18 cellular contexts compared by ENCODE assay signal in the genomic region with DNA sequence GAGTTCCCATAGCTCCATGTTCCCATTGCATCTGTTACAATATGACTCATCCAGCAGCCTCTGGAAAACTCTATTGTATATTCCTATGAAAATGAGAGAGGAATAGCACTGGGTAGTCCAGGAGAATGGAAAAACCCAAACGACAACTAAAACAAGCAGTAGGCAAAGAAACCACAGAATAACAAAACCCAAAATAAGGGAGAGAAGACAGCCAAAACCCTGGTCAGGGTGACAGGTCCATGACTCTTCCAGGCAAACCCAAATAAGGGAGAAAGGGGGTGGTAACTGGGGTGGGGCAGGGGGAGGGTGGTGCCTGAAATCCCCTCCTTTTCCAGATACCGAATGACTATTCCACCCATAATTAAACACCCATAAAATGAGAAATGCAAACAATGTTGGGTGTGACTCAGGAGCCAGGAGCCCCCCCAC. TPM values are rescaled to one million over a fixed set of nuclear protein-coding genes. Genes with fewer than 3 reads are reported as not detected.
DNase-seq lines count a peak whose midpoint lies in the region; ATAC-seq and TF ChIP-seq lines count a peak whose summit lies in the region.
"Had no signal": no experiment of that assay in that cellular context is flagged by ENCODE, and none has a peak within 500 bp of the region (broad histone marks: within the 10 kb centered on the region; RNA-seq: fewer than 3 reads in every experiment).

No MANE protein-coding gene starts in this region.

- DNase-seq in EH (ENCODE audit: low read depth) = peak; percentile 19
- peak; percentile 43 for DNase-seq in NCI-H69 (lab: John Stamatoyannopoulos, UW)
- DNase-seq in neural crest cell (ENCODE audit: low read depth, low spot score) = no peak
- no peak for DNase-seq in uterus
- DNase-seq in COLO829 (ENCODE audit: low spot score) = no peak
- no peak for DNase-seq in stimulated activated naive CD8-positive, alpha-beta T cell treated with anti-CD3 and anti-CD28 coated beads, Interleukin-15, Interleukin-2, amounts not matched to agents 100 U/mL and 50 U/mL, for 24 hours
- no peak for DNase-seq in NCI-H82 (lab: John Stamatoyannopoulos, UW)
- DNase-seq: activated CD4-positive, alpha-beta memory T cell treated with anti-CD3 and anti-CD28 coated beads for 36 hours; effector CD4-positive, alpha-beta T cell; mesendoderm; NCI-H2107; ovary; stomach had no signal

- no peak overlapping the region for H3K27ac Mint-ChIP-seq in neural crest cell (ENCODE audit: unreplicated experiment)
- H3K27ac Mint-ChIP-seq: activated CD4-positive, alpha-beta memory T cell treated with anti-CD3 and anti-CD28 coated beads for 36 hours had no signal

- intact Hi-C loops in uterus (cut with DNase I; ENCODE audit: low total_unique reads) = no loop called here

- H3K9me3 Mint-ChIP-seq in neural crest cell = peaks cover 29% of the 10 kb centered on the region

- no peak for ATAC-seq in stimulated activated naive CD8-positive, alpha-beta T cell treated with anti-CD3 and anti-CD28 coated beads, Interleukin-15, Interleukin-2, amounts not matched to agents 100 U/mL and 50 U/mL, for 24 hours
- ATAC-seq: GM12878 had no signal

- H3K36me3 Mint-ChIP-seq in neural crest cell (ENCODE audit: low read depth) = peaks cover 65% of the 10 kb centered on the region

- H3K36me3 ChIP-seq in uterus = no peaks in the 10 kb centered on the region
- H3K36me3 ChIP-seq: ovary had no signal

- peaks cover 0 to 41% of the 10 kb centered on the region in 2 donors for H3K9me3 ChIP-seq in uterus

- H3K27ac ChIP-seq in cingulate gyrus (ENCODE audit: low read depth, low read length) (peak overlapping the region; percentile 65), uterus (no peak overlapping the region)
- H3K27ac ChIP-seq: BLaER1 treated with 17β-estradiol and CSF1 and Interleukin-3, amounts not matched to agents 10 nM and 100 nM; ovary; SK-N-MC; skin epidermis; stomach had no signal

- H3K27me3 Mint-ChIP-seq in neural crest cell (ENCODE audit: low read depth) = peaks cover 10% of the 10 kb centered on the region
- H3K27me3 Mint-ChIP-seq: activated CD4-positive, alpha-beta memory T cell treated with anti-CD3 and anti-CD28 coated beads for 36 hours had no signal

- H3K4me1 Mint-ChIP-seq in neural crest cell = peaks cover 14% of the 10 kb centered on the region

- no peaks in the 10 kb centered on the region for H3K4me1 ChIP-seq in uterus

- TF ChIP-seq POLR2A in uterus (IDR thresholded peaks at IDR 0.05) = no peak

- no peak for TF ChIP-seq CTCF in neural crest cell (conservative IDR thresholded peaks at IDR 0.05)
- TF ChIP-seq CTCF in uterus (IDR thresholded peaks at IDR 0.05) = no peak

- no peak overlapping the region for H3K4me3 ChIP-seq in uterus
- H3K4me3 ChIP-seq: BLaER1 treated with 17β-estradiol and CSF1 and Interleukin-3, amounts not matched to agents 10 nM and 100 nM; GM12878; ovary; SK-N-MC; skin epidermis; stomach had no signal

- no peaks in the 10 kb centered on the region for H3K27me3 ChIP-seq in uterus
- H3K27me3 ChIP-seq: BLaER1 treated with 17β-estradiol and CSF1 and Interleukin-3, amounts not matched to agents 10 nM and 100 nM; ovary; stomach had no signal

- peak overlapping the region; percentile 78 for H3K4me3 Mint-ChIP-seq in neural crest cell
- H3K4me3 Mint-ChIP-seq: activated CD4-positive, alpha-beta memory T cell treated with anti-CD3 and anti-CD28 coated beads for 36 hours had no signal

RNA-seq across cellular contexts. Expression of a gene that starts 4.0 kb away (rescaled TPM):
- total RNA-seq in neural crest cell = 20.0 and 20.5 TPM in 2 replicates
- 10 to 100 TPM in 1 of 4 donors, 1 to 10 TPM in 3; 1.8 to 10.8 (median 8.2) TPM for total RNA-seq in uterus

RNA-seq across cellular contexts. Expression of a gene that starts 30.4 kb away (rescaled TPM):
- 46.4 and 47.6 TPM in 2 replicates for total RNA-seq in neural crest cell
- total RNA-seq in uterus = 10 to 100 TPM; 27.1 to 62.1 (median 39.2) TPM

RNA-seq across cellular contexts. Expression of a gene that starts 46.1 kb away (rescaled TPM):
- 47.4 and 56.1 TPM in 2 replicates for total RNA-seq in neural crest cell
- 10 to 100 TPM in 3 of 4 donors, 1 to 10 TPM in 1; 2.6 to 67.0 (median 43.7) TPM for total RNA-seq in uterus

RNA-seq across cellular contexts. Expression of a gene that starts 52.0 kb away (rescaled TPM):
- total RNA-seq in neural crest cell (6.2 and 6.3 TPM in 2 replicates), uterus (1 to 10 TPM; 3.9 to 5.1 (median 4.6) TPM)

Comparison
In these comparisons a context has a peak if more than half of its experiments do, and no peak if none do; other contexts are left out.
1. DNase-seq: peak in EH (single experiment) and NCI-H69 (single experiment); none in neural crest cell (single experiment), uterus (0 of 2), COLO829 (single experiment), stimulated activated naive CD8-positive, alpha-beta T cell treated with anti-CD3 and anti-CD28 coated beads, Interleukin-15, Interleukin-2, amounts not matched to agents 100 U/mL and 50 U/mL, for 24 hours (single experiment) and NCI-H82 (single experiment).